ENCODE assay signal across 8 cellular contexts in genomic region chr2:113886479-113887383, GRCh38. TPM values are rescaled to one million over a fixed set of nuclear protein-coding genes. Genes with fewer than 3 reads are reported as not detected.
A peak's percentile ranks its signal among the peaks of the same experiment; 100 is the strongest.
DNase-seq lines count a peak whose midpoint lies in the region; ATAC-seq, FAIRE-seq and TF ChIP-seq lines count a peak whose summit lies in the region.

No MANE protein-coding gene starts in this region.

- TF ChIP-seq CTCF in foreskin fibroblast (IDR thresholded peaks at IDR 0.05; ENCODE audit: low read depth, low read length), result no peak

- FAIRE-seq in frontal cortex (lab: Jason Lieb, UNC), result no peak

- peak overlapping the region in 1 of 2 donors; percentile 1 for H3K4me3 ChIP-seq in foreskin fibroblast (ENCODE audit: low read depth in 1 of 2, low read length in 2 of 2)

- peak overlapping the region; percentile 99 for H3K4me3 Mint-ChIP-seq in T-helper 2 cell treated with Interferon-gamma antibody and Interleukin-4, amounts not matched to agents 5 μg/mL and 100 μg/mL, for 36 hours

- H3K4me1 Mint-ChIP-seq in T-helper 2 cell treated with Interferon-gamma antibody and Interleukin-4, amounts not matched to agents 5 μg/mL and 100 μg/mL, for 36 hours (ENCODE audit: low read depth), result peaks cover 46% of the 10 kb centered on the region

- no peaks in the 10 kb centered on the region for H3K9me3 Mint-ChIP-seq in T-helper 2 cell treated with Interferon-gamma antibody and Interleukin-4, amounts not matched to agents 5 μg/mL and 100 μg/mL, for 36 hours

- H3K27me3 Mint-ChIP-seq in T-helper 2 cell treated with Interferon-gamma antibody and Interleukin-4, amounts not matched to agents 5 μg/mL and 100 μg/mL, for 36 hours (ENCODE audit: low read depth), result no peaks in the 10 kb centered on the region

- H3K27ac Mint-ChIP-seq in T-helper 2 cell treated with Interferon-gamma antibody and Interleukin-4, amounts not matched to agents 5 μg/mL and 100 μg/mL, for 36 hours, result peak overlapping the region; percentile 88

- peak; percentile 74 for ATAC-seq in GM19452 (IDR thresholded peaks at IDR 0.05; ENCODE audit: unreplicated experiment)
- ATAC-seq in HG03460 (IDR thresholded peaks at IDR 0.05; ENCODE audit: unreplicated experiment), result peak; percentile 71

- peak; percentile 94 for DNase-seq in EL
- peak; percentile 78 for DNase-seq in T-helper 2 cell treated with Interferon-gamma antibody and Interleukin-4, amounts not matched to agents 5 μg/mL and 100 μg/mL, for 36 hours (ENCODE audit: low spot score)
- peak; percentile 95 for DNase-seq in foreskin fibroblast
- peak; percentile 28 to 39 for DNase-seq in stimulated activated CD4-positive, alpha-beta T cell treated with anti-CD3 and anti-CD28 coated beads, Interleukin-2, amount 100 ng/mL, for 48 hours
- no peak for DNase-seq in frontal cortex (ENCODE audit: low spot score in 2 of 2)
- DNase-seq in NCI-H2196 (lab: John Stamatoyannopoulos, UW; ENCODE audit: unreplicated experiment), result no peak

- peaks cover 32% of the 10 kb centered on the region for H3K36me3 Mint-ChIP-seq in T-helper 2 cell treated with Interferon-gamma antibody and Interleukin-4, amounts not matched to agents 5 μg/mL and 100 μg/mL, for 36 hours (ENCODE audit: low read depth)

RNA-seq across cellular contexts. Expression of gene ACTR3, which starts 3.2 kb away (rescaled TPM):
- 99.9 TPM for total RNA-seq in frontal cortex

Comparison
In these comparisons a context has a peak if more than half of its experiments do, and no peak if none do; other contexts are left out.
1. DNase-seq: peak in EL (single experiment), T-helper 2 cell treated with Interferon-gamma antibody and Interleukin-4, amounts not matched to agents 5 μg/mL and 100 μg/mL, for 36 hours (single experiment), foreskin fibroblast (2 of 2) and stimulated activated CD4-positive, alpha-beta T cell treated with anti-CD3 and anti-CD28 coated beads, Interleukin-2, amount 100 ng/mL, for 48 hours (2 of 2); none in frontal cortex (0 of 2) and NCI-H2196 (single experiment).